ENCODE assay signal across 17 cellular contexts in genomic region chr3:121916189-121916588, GRCh38.
"Had no signal": no experiment of that assay in that cellular context is flagged by ENCODE, and none has a peak within 500 bp of the region (broad histone marks: within the 10 kb centered on the region; RNA-seq: fewer than 3 reads in every experiment).

No MANE protein-coding gene starts in this region.

- H3K9ac ChIP-seq: neural progenitor cell had no signal

- DNase-seq: activated CD4-positive, alpha-beta memory T cell treated with anti-CD3 and anti-CD28 coated beads, Interleukin-2, amount 10 ng/mL, durations not matched to agents 7 days and 5 days; activated CD4-positive, alpha-beta T cell treated with anti-CD3 and anti-CD28 coated beads for 36 hours; activated effector memory CD4-positive, alpha-beta T cell treated with anti-CD3 and anti-CD28 coated beads, Interleukin-2, amount 50 U/mL, for 16 hours; activated naive CD8-positive, alpha-beta T cell treated with anti-CD3 and anti-CD28 coated beads for 36 hours; activated T-cell treated with anti-CD3 and anti-CD28 coated beads, Interleukin-2, amount 50 U/mL, for 48 hours; endodermal cell; heart right ventricle; left lung; mammary epithelial cell; naive B cell; ovary; stimulated activated CD4-positive, alpha-beta T cell treated with anti-CD3 and anti-CD28 coated beads, Interleukin-4, amount 100 ng/mL, for 1 hour; stimulated activated naive CD4-positive, alpha-beta T cell; T-helper 17 cell; transverse colon had no signal

- H3K4me1 ChIP-seq: transverse colon, vagina had no signal

- H3K36me3 ChIP-seq: neural progenitor cell, ovary, transverse colon, vagina had no signal

- H3K36me3 Mint-ChIP-seq: neural progenitor cell had no signal

- H3K27me3 ChIP-seq: heart right ventricle, left lung, neural progenitor cell, ovary, transverse colon, vagina had no signal

- ATAC-seq: activated CD4-positive, alpha-beta T cell treated with anti-CD3 and anti-CD28 coated beads for 36 hours; heart right ventricle; left lung; T-helper 17 cell had no signal

- H3K4me3 Mint-ChIP-seq: activated CD4-positive, alpha-beta memory T cell treated with anti-CD3 and anti-CD28 coated beads, Interleukin-2, amount 10 ng/mL, durations not matched to agents 7 days and 5 days; activated CD4-positive, alpha-beta T cell treated with anti-CD3 and anti-CD28 coated beads for 36 hours; activated naive CD8-positive, alpha-beta T cell treated with anti-CD3 and anti-CD28 coated beads for 36 hours; endodermal cell; naive B cell; neural progenitor cell; T-helper 17 cell had no signal

- H3K27ac ChIP-seq: heart right ventricle, left lung, neural progenitor cell, ovary, transverse colon, vagina had no signal

- H3K27me3 Mint-ChIP-seq: activated CD4-positive, alpha-beta memory T cell treated with anti-CD3 and anti-CD28 coated beads, Interleukin-2, amount 10 ng/mL, durations not matched to agents 7 days and 5 days; activated CD4-positive, alpha-beta T cell treated with anti-CD3 and anti-CD28 coated beads for 36 hours; activated naive CD8-positive, alpha-beta T cell treated with anti-CD3 and anti-CD28 coated beads for 36 hours; naive B cell; T-helper 17 cell had no signal

- H3K9me3 Mint-ChIP-seq: activated CD4-positive, alpha-beta memory T cell treated with anti-CD3 and anti-CD28 coated beads, Interleukin-2, amount 10 ng/mL, durations not matched to agents 7 days and 5 days; activated naive CD8-positive, alpha-beta T cell treated with anti-CD3 and anti-CD28 coated beads for 36 hours; endodermal cell; naive B cell; neural progenitor cell had no signal

- H3K27ac Mint-ChIP-seq: activated CD4-positive, alpha-beta memory T cell treated with anti-CD3 and anti-CD28 coated beads, Interleukin-2, amount 10 ng/mL, durations not matched to agents 7 days and 5 days; activated CD4-positive, alpha-beta T cell treated with anti-CD3 and anti-CD28 coated beads for 36 hours; activated naive CD8-positive, alpha-beta T cell treated with anti-CD3 and anti-CD28 coated beads for 36 hours; endodermal cell; naive B cell; neural progenitor cell; T-helper 17 cell had no signal

- H3K4me3 ChIP-seq: heart right ventricle, left lung, neural progenitor cell, ovary, transverse colon, vagina had no signal

- H3K4me1 Mint-ChIP-seq: activated naive CD8-positive, alpha-beta T cell treated with anti-CD3 and anti-CD28 coated beads for 36 hours; T-helper 17 cell had no signal

- H3K9me3 ChIP-seq: heart right ventricle, left lung, ovary, transverse colon, vagina had no signal

- H3K4me2 ChIP-seq: neural progenitor cell had no signal
